ENCODE assay signal across 23 cellular contexts in genomic region chr12:109539508-109539907, GRCh38. TPM values are rescaled to one million over a fixed set of nuclear protein-coding genes. Genes with fewer than 3 reads are reported as not detected.
A peak's percentile ranks its signal among the peaks of the same experiment; 100 is the strongest.
DNase-seq lines count a peak whose midpoint lies in the region; FAIRE-seq and TF ChIP-seq lines count a peak whose summit lies in the region.
"Had no signal": no experiment of that assay in that cellular context is flagged by ENCODE, and none has a peak within 500 bp of the region (broad histone marks: within the 10 kb centered on the region; RNA-seq: fewer than 3 reads in every experiment).

No MANE protein-coding gene starts in this region.

- DNase-seq in EL (peak; percentile 80), RPMI7951 (ENCODE audit: low read depth) (peak; percentile 75), neural progenitor cell (ENCODE audit: low spot score) (no peak), RKO (ENCODE audit: low spot score) (no peak), DMS53 treated with DMSO at 0.1 percent for 48 hours (lab: John Stamatoyannopoulos, UW; ENCODE audit: unreplicated experiment) (no peak), sigmoid colon (no peak), GM12891 (ENCODE audit: insufficient read length, low spot score) (no peak)
- DNase-seq: activated B cell treated with CpG ODN at 0.5 μM for 24 hours; activated CD8-positive, alpha-beta T cell treated with anti-CD3 and anti-CD28 coated beads, Interleukin-2, amount 10 ng/mL, durations not matched to agents 7 days and 5 days; amniotic stem cell; BE2C; HFFc6; hippocampal formation; kidney glomerular epithelial cell; NCI-H2029; NCI-H526 treated with DMSO at 0.1 percent for 48 hours; occipital lobe; stimulated activated CD4-positive, alpha-beta T cell treated with anti-CD3 and anti-CD28 coated beads, Interleukin-4, amount 100 ng/mL, for 24 hours; stimulated activated CD8-positive, alpha-beta memory T cell treated with anti-CD3 and anti-CD28 coated beads, Interleukin-4, amount 100 ng/mL, for 48 hours; T-cell had no signal

- no peaks in the 10 kb centered on the region for H3F3A ChIP-seq in neural progenitor cell (ENCODE audit: low read depth)

- no peak overlapping the region for H3K4me3 ChIP-seq in neural progenitor cell
- no peak overlapping the region for H3K4me3 ChIP-seq in sigmoid colon
- H3K4me3 ChIP-seq: thoracic aorta had no signal

- H3K9me3 Mint-ChIP-seq in neural progenitor cell, result no peaks in the 10 kb centered on the region
- H3K9me3 Mint-ChIP-seq: activated B cell treated with CpG ODN at 0.5 μM for 24 hours, T-cell had no signal

- H3K27me3 ChIP-seq in neural progenitor cell (no peaks in the 10 kb centered on the region), sigmoid colon (no peaks in the 10 kb centered on the region)
- H3K27me3 ChIP-seq: BE2C had no signal

- 73 to 85% methylated on average over 9 of the region's 9 CpGs for WGBS in sigmoid colon, 2 donors

- no peaks in the 10 kb centered on the region for H3K4me1 ChIP-seq in neural progenitor cell
- H3K4me1 ChIP-seq in sigmoid colon, result no peaks in the 10 kb centered on the region

- no peak for TF ChIP-seq EP300 in sigmoid colon (IDR thresholded peaks at IDR 0.05)

- H3K9ac ChIP-seq in neural progenitor cell, result no peak overlapping the region

- H3K9me3 ChIP-seq in neural progenitor cell (ENCODE audit: low read depth) (no peaks in the 10 kb centered on the region), sigmoid colon (no peaks in the 10 kb centered on the region)
- H3K9me3 ChIP-seq: BE2C, thoracic aorta had no signal

- intact Hi-C loops in sigmoid colon (cut with DNase I), result no loop called here

- H3K36me3 ChIP-seq in neural progenitor cell, result no peaks in the 10 kb centered on the region
- H3K36me3 ChIP-seq in sigmoid colon, result peaks cover 0 to 36% (median 12%) of the 10 kb centered on the region in 4 donors
- H3K36me3 ChIP-seq: BE2C had no signal

- H3K27ac Mint-ChIP-seq in neural progenitor cell, result no peak overlapping the region
- H3K27ac Mint-ChIP-seq: activated B cell treated with CpG ODN at 0.5 μM for 24 hours; activated CD8-positive, alpha-beta T cell treated with anti-CD3 and anti-CD28 coated beads, Interleukin-2, amount 10 ng/mL, durations not matched to agents 7 days and 5 days; HFFc6; T-cell had no signal

- H2AFZ ChIP-seq in neural progenitor cell (replicated peaks), result no peak overlapping the region

- peaks cover 14% of the 10 kb centered on the region for H3K27me3 Mint-ChIP-seq in neural progenitor cell (ENCODE audit: insufficient read depth, low read depth)
- H3K27me3 Mint-ChIP-seq: activated B cell treated with CpG ODN at 0.5 μM for 24 hours, T-cell had no signal

- H3K79me2 ChIP-seq in neural progenitor cell (ENCODE audit: low read depth), result no peaks in the 10 kb centered on the region

- H3K4me2 ChIP-seq in neural progenitor cell, result no peak overlapping the region

- peak overlapping the region; percentile 77 for H3K27ac ChIP-seq in cingulate gyrus (ENCODE audit: low read depth, low read length)
- no peak overlapping the region for H3K27ac ChIP-seq in neural progenitor cell
- no peak overlapping the region for H3K27ac ChIP-seq in sigmoid colon
- H3K27ac ChIP-seq: thoracic aorta had no signal

- H3K4me3 Mint-ChIP-seq in neural progenitor cell, result peak overlapping the region; percentile 21
- H3K4me3 Mint-ChIP-seq: activated B cell treated with CpG ODN at 0.5 μM for 24 hours; activated CD8-positive, alpha-beta T cell treated with anti-CD3 and anti-CD28 coated beads, Interleukin-2, amount 10 ng/mL, durations not matched to agents 7 days and 5 days; HFFc6; T-cell had no signal

- no peak for FAIRE-seq in GM12891 (lab: Jason Lieb, UNC)
- FAIRE-seq: HepG2 had no signal

- peaks cover 7% of the 10 kb centered on the region for H3K36me3 Mint-ChIP-seq in neural progenitor cell

- TF ChIP-seq POLR2A in sigmoid colon (IDR thresholded peaks at IDR 0.05), result no peak
- no peak for TF ChIP-seq POLR2A in GM12891 (IDR thresholded peaks at IDR 0.05; ENCODE audit: low read depth, low read length)

- peaks cover 12% of the 10 kb centered on the region for H3K4me1 Mint-ChIP-seq in neural progenitor cell
- H3K4me1 Mint-ChIP-seq: activated B cell treated with CpG ODN at 0.5 μM for 24 hours had no signal

- TF ChIP-seq CTCF in neural progenitor cell (IDR thresholded peaks at IDR 0.05), result no peak
- TF ChIP-seq CTCF in sigmoid colon (IDR thresholded peaks at IDR 0.05), result no peak

- H4K20me1 ChIP-seq in neural progenitor cell (ENCODE audit: low read depth), result no peaks in the 10 kb centered on the region

TF ChIP-seq in GM12891, 5 proteins besides CTCF, POLR2A, EP300 and RAD21:
- TF ChIP-seq POLR2AphosphoS5 (IDR thresholded peaks at IDR 0.05; ENCODE audit: low read depth, low read length) (no peak), POU2F2 (IDR thresholded peaks at IDR 0.05; ENCODE audit: low read depth, low read length) (no peak), TAF1 (IDR thresholded peaks at IDR 0.05; ENCODE audit: low read depth, low read length) (no peak), SPI1 (IDR thresholded peaks at IDR 0.05; ENCODE audit: low read depth, low read length) (no peak), PAX5 (IDR thresholded peaks at IDR 0.05; ENCODE audit: insufficient read depth, low read length, severe bottlenecking) (no peak)

RNA-seq across cellular contexts. Expression of gene MMAB, which starts 33.8 kb away (rescaled TPM):
- 26.1 and 33.1 TPM in 2 replicates for total RNA-seq in RPMI7951 (2014; rRNA removed; shearing (Covaris generic))
- 24.7 and 34.5 TPM in 2 replicates for total RNA-seq in neural progenitor cell (ENCODE audit: low replicate concordance)
- total RNA-seq in sigmoid colon, result 10 to 100 TPM; 12.2 to 28.9 (median 23.5) TPM
- polyA plus RNA-seq in sigmoid colon, result 10 to 100 TPM; 36.6 to 79.6 (median 64.3) TPM
- polyA plus RNA-seq in GM12891 (2012; ENCODE audit: low read depth, missing spikeins), result 66.1 TPM

RNA-seq across cellular contexts. Expression of gene MVK, which starts 34.1 kb away (rescaled TPM):
- total RNA-seq in RPMI7951 (2014; rRNA removed; shearing (Covaris generic)), result 12.1 and 18.0 TPM in 2 replicates
- 8.3 and 20.1 TPM in 2 replicates for total RNA-seq in neural progenitor cell (ENCODE audit: low replicate concordance)
- 10 to 100 TPM in 3 of 4 donors, 1 to 10 TPM in 1; 9.1 to 14.8 (median 12.3) TPM for total RNA-seq in sigmoid colon
- 10 to 100 TPM; 13.8 to 40.8 (median 21.0) TPM for polyA plus RNA-seq in sigmoid colon
- 19.9 TPM for polyA plus RNA-seq in GM12891 (2012; ENCODE audit: low read depth, missing spikeins)

Comparison
In these comparisons a context has a peak if more than half of its experiments do, and no peak if none do; other contexts are left out.
1. DNase-seq: peak in EL (single experiment) and RPMI7951 (single experiment); none in neural progenitor cell (single experiment), RKO (single experiment), DMS53 treated with DMSO at 0.1 percent for 48 hours (single experiment), sigmoid colon (single experiment) and GM12891 (single experiment).